ENCODE assay signal across 7 cellular contexts in genomic region chr18:49814147-49814499, GRCh38. TPM values are rescaled to one million over a fixed set of nuclear protein-coding genes. Genes with fewer than 3 reads are reported as not detected.
A peak's percentile ranks its signal among the peaks of the same experiment; 100 is the strongest.
DNase-seq lines count a peak whose midpoint lies in the region; FAIRE-seq and TF ChIP-seq lines count a peak whose summit lies in the region.

No MANE protein-coding gene starts in this region.

- H3K36me3 ChIP-seq in endothelial cell of umbilical vein (ENCODE audit: control insufficient read depth in 2 of 2, extremely low read depth in 1 of 2, insufficient read depth in 2 of 2, low read length in 2 of 2) (no peaks in the 10 kb centered on the region), muscle layer of colon (ENCODE audit: insufficient read depth, low read length) (no peaks in the 10 kb centered on the region), stomach (no peaks in the 10 kb centered on the region)

- H3K27ac ChIP-seq in endothelial cell of umbilical vein (ENCODE audit: insufficient read depth, low read depth, low read length) = peak overlapping the region; percentile 52
- H3K27ac ChIP-seq in muscle layer of colon (ENCODE audit: low read depth, low read length) = peak overlapping the region; percentile 97
- peak overlapping the region; percentile 94 to 98 (median 96) for H3K27ac ChIP-seq in stomach

- intact Hi-C loops in endothelial cell of umbilical vein (cut with micrococcal nuclease) = loop anchor here (1.0 to 5.0 kb wide), 3 partner anchors 44 to 152 kb away; no protein-coding TSS in a partner anchor
- intact Hi-C loops in stomach (cut with DNase I; ENCODE audit: low total_unique reads) = no loop called here

- H3K4me1 ChIP-seq in endothelial cell of umbilical vein (ENCODE audit: control insufficient read depth, extremely low read depth, insufficient read depth, low read length) (peaks cover 12% of the 10 kb centered on the region), muscle layer of colon (ENCODE audit: insufficient read depth, low read length) (peaks cover 21% of the 10 kb centered on the region), stomach (peaks cover 9 to 33% (median 24%) of the 10 kb centered on the region in 4 donors)

- peak; percentile 46 for TF ChIP-seq EP300 in stomach (IDR thresholded peaks at IDR 0.05)

- dilution Hi-C loops in endothelial cell of umbilical vein (cut with MboI; ENCODE audit: extremely low pct_ligation_motif_present, low sequenced_read_pairs) = no loop called here

- DNase-seq in GM12864 (ENCODE audit: low read depth) = no peak
- DNase-seq in HEK293T (ENCODE audit: extremely low spot score) = peak; percentile 15
- peak; percentile 87 for DNase-seq in NCI-H1092 treated with DMSO at 0.1 percent for 48 hours (lab: John Stamatoyannopoulos, UW)
- peak; percentile 61 to 73 for DNase-seq in activated CD4-positive, alpha-beta T cell treated with anti-CD3 and anti-CD28 coated beads, Interleukin-2, amount 50 U/mL, for 48 hours
- DNase-seq in endothelial cell of umbilical vein (ENCODE audit: low read depth, low spot score) = peak; percentile 76
- DNase-seq in stomach = no peak

- CTCF ChIA-PET in HEK293T (lab: Yijun Ruan, JAX) = no interaction called here
- CTCF ChIA-PET in endothelial cell of umbilical vein (lab: Charles Lee) = interaction anchor here (0.7 to 6.0 kb wide), 6 partner anchors 21 to 543 kb away, joined by 3 to 34 read pairs (median 3); no protein-coding TSS in a partner anchor

- no peaks in the 10 kb centered on the region for H3K79me2 ChIP-seq in endothelial cell of umbilical vein (ENCODE audit: control insufficient read depth, insufficient read depth, low read length)

- H3K9ac ChIP-seq in endothelial cell of umbilical vein (replicated peaks; ENCODE audit: extremely low read depth, insufficient read depth, low read length) = peak overlapping the region; percentile 91
- H3K9ac ChIP-seq in muscle layer of colon (ENCODE audit: low read length) = peak overlapping the region; percentile 73

- H3K9me3 ChIP-seq in endothelial cell of umbilical vein (replicated peaks; ENCODE audit: control insufficient read depth, insufficient read depth, low read length) (no peaks in the 10 kb centered on the region), muscle layer of colon (ENCODE audit: low read length) (no peaks in the 10 kb centered on the region), stomach (peaks cover 0 to 5% (median under 1%) of the 10 kb centered on the region in 4 donors)

- TF ChIP-seq POLR2A in endothelial cell of umbilical vein (IDR thresholded peaks at IDR 0.05; ENCODE audit: low read depth, low read length) (no peak), stomach (IDR thresholded peaks at IDR 0.05) (no peak)

- H3K4me3 ChIP-seq in GM12864 (ENCODE audit: low read depth, low read length) = peak overlapping the region; percentile 71
- peak overlapping the region; percentile 48 to 75 (median 64) for H3K4me3 ChIP-seq in endothelial cell of umbilical vein (replicated peaks in 1 of 3; ENCODE audit: insufficient read depth in 1 of 3, low read depth in 1 of 3, low read length in 3 of 3)
- H3K4me3 ChIP-seq in muscle layer of colon (ENCODE audit: low read depth in 1 of 2, low read length in 2 of 2) = peak overlapping the region; percentile 90 to 92
- peak overlapping the region; percentile 66 to 81 (median 78) for H3K4me3 ChIP-seq in stomach

- no peak for TF ChIP-seq CTCF in GM12864 (IDR thresholded peaks at IDR 0.05; ENCODE audit: low read depth, low read length, missing control alignments)
- no peak for TF ChIP-seq CTCF in endothelial cell of umbilical vein (IDR thresholded peaks at IDR 0.05; ENCODE audit: extremely low read depth in 1 of 2, insufficient read depth in 1 of 2, low read depth in 1 of 2, low read length in 2 of 2)
- TF ChIP-seq CTCF in stomach (IDR thresholded peaks at IDR 0.05) = no peak

- peak; percentile 4 for FAIRE-seq in endothelial cell of umbilical vein (lab: Jason Lieb, UNC)

- BruUV-seq in endothelial cell of umbilical vein (replicated peaks; lab: Mats Ljungman, UMichigan) = TSS peak; percentile 98

- H3K9me1 ChIP-seq in endothelial cell of umbilical vein (replicated peaks; ENCODE audit: control insufficient read depth, extremely low read depth, insufficient read depth, low read length) = no peaks in the 10 kb centered on the region

- H4K20me1 ChIP-seq in endothelial cell of umbilical vein (replicated peaks; ENCODE audit: control insufficient read depth, extremely low read depth, insufficient read depth, low read length) = no peaks in the 10 kb centered on the region

- H3K27me3 ChIP-seq in endothelial cell of umbilical vein (ENCODE audit: control insufficient read depth in 2 of 2, insufficient read depth in 2 of 2, low read length in 2 of 2) (no peaks in the 10 kb centered on the region), muscle layer of colon (ENCODE audit: control insufficient read depth in 1 of 2, insufficient read depth in 2 of 2, low read length in 2 of 2) (no peaks in the 10 kb centered on the region), stomach (no peaks in the 10 kb centered on the region)

- WGBS in stomach, 5 donors = 1% methylated on average over 20 to 24 of the region's 24 CpGs

- POLR2A ChIA-PET in HEK293T (lab: Yijun Ruan, JAX) = interaction anchor here (0.6 to 1.5 kb wide), 9 partner anchors 8 to 88 kb away, joined by 3 to 6 read pairs (median 3); no protein-coding TSS in a partner anchor
- POLR2A ChIA-PET in endothelial cell of umbilical vein (lab: Charles Lee) = interaction anchor here (0.6 to 0.9 kb wide), 2 partner anchors 44 to 262 kb away, joined by 3 to 4 read pairs; no protein-coding TSS in a partner anchor

- H3K4me2 ChIP-seq in endothelial cell of umbilical vein (ENCODE audit: insufficient read depth, low read length) = peak overlapping the region; percentile 84

- peak overlapping the region; percentile 99 for H2AFZ ChIP-seq in endothelial cell of umbilical vein (ENCODE audit: low read depth, low read length)

TF ChIP-seq in HEK293T, 16 proteins besides CTCF, POLR2A, EP300 and RAD21 (continues in another document):
- TF ChIP-seq LEF1 (IDR thresholded peaks at IDR 0.05; ENCODE audit: borderline replicate concordance) (no peak), ARNT (IDR thresholded peaks at IDR 0.05) (no peak), CTBP1 (IDR thresholded peaks at IDR 0.05; ENCODE audit: borderline replicate concordance) (no peak), FOXM1 (IDR thresholded peaks at IDR 0.05; ENCODE audit: borderline replicate concordance) (no peak), FOXA1 (IDR thresholded peaks at IDR 0.05) (no peak), SUZ12 (IDR thresholded peaks at IDR 0.05) (no peak), TARDBP (IDR thresholded peaks at IDR 0.05) (no peak), NFRKB (IDR thresholded peaks at IDR 0.05) (no peak), SP1 (IDR thresholded peaks at IDR 0.05) (no peak), HDGF (IDR thresholded peaks at IDR 0.05; ENCODE audit: borderline replicate concordance) (no peak), L3MBTL2 (conservative IDR thresholded peaks at IDR 0.05) (no peak), BHLHE40 (IDR thresholded peaks at IDR 0.05; ENCODE audit: borderline replicate concordance) (no peak), ELF4 (IDR thresholded peaks at IDR 0.05) (no peak)
- TF ChIP-seq, protein P1, sequence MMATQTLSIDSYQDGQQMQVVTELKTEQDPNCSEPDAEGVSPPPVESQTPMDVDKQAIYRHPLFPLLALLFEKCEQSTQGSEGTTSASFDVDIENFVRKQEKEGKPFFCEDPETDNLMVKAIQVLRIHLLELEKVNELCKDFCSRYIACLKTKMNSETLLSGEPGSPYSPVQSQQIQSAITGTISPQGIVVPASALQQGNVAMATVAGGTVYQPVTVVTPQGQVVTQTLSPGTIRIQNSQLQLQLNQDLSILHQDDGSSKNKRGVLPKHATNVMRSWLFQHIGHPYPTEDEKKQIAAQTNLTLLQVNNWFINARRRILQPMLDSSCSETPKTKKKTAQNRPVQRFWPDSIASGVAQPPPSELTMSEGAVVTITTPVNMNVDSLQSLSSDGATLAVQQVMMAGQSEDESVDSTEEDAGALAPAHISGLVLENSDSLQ (IDR thresholded peaks at IDR 0.05) = no peak

TF ChIP-seq in endothelial cell of umbilical vein, 7 proteins besides CTCF, POLR2A, EP300 and RAD21:
- TF ChIP-seq POLR2AphosphoS5 (IDR thresholded peaks at IDR 0.05; ENCODE audit: insufficient read depth, low read depth, low read length) (no peak), FOS (IDR thresholded peaks at IDR 0.05; ENCODE audit: borderline replicate concordance, insufficient read depth, low read length) (no peak), JUN (IDR thresholded peaks at IDR 0.05; ENCODE audit: borderline replicate concordance, insufficient read depth, insufficient read length, low read depth) (no peak), EZH2 (IDR thresholded peaks at IDR 0.05; ENCODE audit: borderline replicate concordance, low read depth, low read length, severe bottlenecking) (no peak), MYC (IDR thresholded peaks at IDR 0.05; ENCODE audit: low read depth, low read length) (no peak), GATA2 (IDR thresholded peaks at IDR 0.05; ENCODE audit: insufficient read depth, insufficient read length, low read depth, low read length) (no peak)
- TF ChIP-seq, protein P2, sequence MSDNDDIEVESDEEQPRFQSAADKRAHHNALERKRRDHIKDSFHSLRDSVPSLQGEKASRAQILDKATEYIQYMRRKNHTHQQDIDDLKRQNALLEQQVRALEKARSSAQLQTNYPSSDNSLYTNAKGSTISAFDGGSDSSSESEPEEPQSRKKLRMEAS (IDR thresholded peaks at IDR 0.05; ENCODE audit: insufficient read depth, insufficient read length) = no peak

RNA-seq across cellular contexts. Expression of gene ACAA2, which starts 0.8 kb away (rescaled TPM):
- total RNA-seq in endothelial cell of umbilical vein (44.4 and 44.9 TPM in 2 replicates), stomach (100 to 1,000 TPM in 1 of 5 donors, 10 to 100 TPM in 4; 25.6 to 122 (median 45.5) TPM)
- polyA plus RNA-seq in endothelial cell of umbilical vein (14.6 and 18.6 TPM in 2 replicates), stomach (10 to 100 TPM; 23.3 to 36.8 (median 35.3) TPM)
- 21.1 and 22.3 TPM in 2 replicates for polyA plus RNA-seq in endothelial cell of umbilical vein (2011; cell fraction: cytosol; rRNA removed)
- 14.8 and 15.8 TPM in 2 replicates for polyA plus RNA-seq in endothelial cell of umbilical vein (2011; cell fraction: nucleus; rRNA removed)
- polyA plus RNA-seq in endothelial cell of umbilical vein (2012) = 45.8 and 60.4 TPM in 2 replicates
- polyA minus RNA-seq in endothelial cell of umbilical vein = 22.2 and 25.6 TPM in 2 replicates
- polyA minus RNA-seq in endothelial cell of umbilical vein (2011; cell fraction: cytosol; rRNA and poly(A)+ RNA removed) = 18.2 TPM
- 6.9 and 7.7 TPM in 2 replicates for polyA minus RNA-seq in endothelial cell of umbilical vein (2011; cell fraction: nucleus; rRNA and poly(A)+ RNA removed)

Comparison
In these comparisons a context has a peak if more than half of its experiments do, and no peak if none do; other contexts are left out.
1. DNase-seq: peak in HEK293T (single experiment), NCI-H1092 treated with DMSO at 0.1 percent for 48 hours (single experiment), activated CD4-positive, alpha-beta T cell treated with anti-CD3 and anti-CD28 coated beads, Interleukin-2, amount 50 U/mL, for 48 hours (2 of 2) and endothelial cell of umbilical vein (single experiment); none in GM12864 (single experiment) and stomach (single experiment).
2. Peak in every context shown above with its lines, with median percentiles within 50 percentile points of each other: H3K4me3 ChIP-seq and H3K27ac ChIP-seq.